Comparison of ENCODE assay signal across 8 cellular contexts in genomic region chr3:9749663-9750555, GRCh38. TPM values are rescaled to one million over a fixed set of nuclear protein-coding genes. Genes with fewer than 3 reads are reported as not detected.
DNase-seq lines count a peak whose midpoint lies in the region; ATAC-seq and TF ChIP-seq lines count a peak whose summit lies in the region.

Gene OGG1 (plus strand): TSS chr3:9749952. CDS start chr3:9750287, 335 bp downstream.

- peaks cover 5% of the 10 kb centered on the region for H3K36me3 Mint-ChIP-seq in activated naive CD4-positive, alpha-beta T cell treated with anti-CD3 and anti-CD28 coated beads, Interleukin-2, amount 50 U/mL, for 24 hours

- peak within 1 kb of the TSS; percentile 90 for H3K27ac Mint-ChIP-seq in activated naive CD4-positive, alpha-beta T cell treated with anti-CD3 and anti-CD28 coated beads, Interleukin-2, amount 50 U/mL, for 24 hours

- no peaks in the 10 kb centered on the region for H3K9me3 Mint-ChIP-seq in activated naive CD4-positive, alpha-beta T cell treated with anti-CD3 and anti-CD28 coated beads, Interleukin-2, amount 50 U/mL, for 24 hours

- peak within 1 kb of the TSS; percentile 86 for H3K4me3 ChIP-seq in GM06990 (replicated peaks; ENCODE audit: low read depth, low read length)
- H3K4me3 ChIP-seq in testis: peak within 1 kb of the TSS; percentile 68 to 71

- H3K27me3 ChIP-seq in GM06990 (replicated peaks; ENCODE audit: control insufficient read depth, insufficient read depth, low read length) (no peaks in the 10 kb centered on the region), testis (no peaks in the 10 kb centered on the region)

- peak within 1 kb of the TSS; percentile 79 to 90 for H3K27ac ChIP-seq in testis

- H3K4me1 Mint-ChIP-seq in activated naive CD4-positive, alpha-beta T cell treated with anti-CD3 and anti-CD28 coated beads, Interleukin-2, amount 50 U/mL, for 24 hours: peaks cover 47% of the 10 kb centered on the region

- 0% methylated on average over 46 to 56 of the region's 58 CpGs for WGBS in testis, 2 donors

- H3K4me3 Mint-ChIP-seq in activated naive CD4-positive, alpha-beta T cell treated with anti-CD3 and anti-CD28 coated beads, Interleukin-2, amount 50 U/mL, for 24 hours: peak within 1 kb of the TSS; percentile 95

- peaks cover 25% of the 10 kb centered on the region for H3K36me3 ChIP-seq in GM06990 (ENCODE audit: control insufficient read depth, insufficient read depth, low read length)
- H3K36me3 ChIP-seq in testis (ENCODE audit: low read depth, missing control alignments): no peaks in the 10 kb centered on the region

- H3K4me1 ChIP-seq in testis: peaks cover 23% of the 10 kb centered on the region

- H3K9me3 ChIP-seq in testis: no peaks in the 10 kb centered on the region

- ATAC-seq in HG02588 (IDR thresholded peaks at IDR 0.05; ENCODE audit: unreplicated experiment) (peak; percentile 89), SK-N-SH treated with all-trans-retinoic acid at 6 μM for 48 hours (peak; percentile 94), omental fat pad (ENCODE audit: low FRiP score) (peak; percentile 99)

- TF ChIP-seq CTCF in GM06990 (IDR thresholded peaks at IDR 0.05; ENCODE audit: insufficient read depth, low read length, poor library complexity, severe bottlenecking) (no peak), omental fat pad (IDR thresholded peaks at IDR 0.05) (no peak), testis (IDR thresholded peaks at IDR 0.05) (peak in 2 of 3 experiments; percentile 5 to 24)

- peak; percentile 93 for DNase-seq in GM06990 (ENCODE audit: extremely low read depth, insufficient read length)
- peak; percentile 93 for DNase-seq in NCI-H1092 (lab: John Stamatoyannopoulos, UW)
- peak; percentile 88 for DNase-seq in glomerular endothelial cell (ENCODE audit: extremely low read depth, low read depth, low spot score)
- DNase-seq in omental fat pad (ENCODE audit: low spot score): peak; percentile 92
- DNase-seq in testis: peak; percentile 99

- TF ChIP-seq POLR2A in testis (IDR thresholded peaks at IDR 0.05): no peak

- intact Hi-C loops in testis (cut with DNase I; ENCODE audit: low total_unique reads): no loop called here

- no peaks in the 10 kb centered on the region for H3K27me3 Mint-ChIP-seq in activated naive CD4-positive, alpha-beta T cell treated with anti-CD3 and anti-CD28 coated beads, Interleukin-2, amount 50 U/mL, for 24 hours

TF ChIP-seq in SK-N-SH treated with all-trans-retinoic acid at 6 μM for 48 hours, 23 proteins besides CTCF, POLR2A, EP300 and RAD21:
- TF ChIP-seq CREB5 (CRISPR knock-in tag; IDR thresholded peaks at IDR 0.05; ENCODE audit: low read depth) (no peak), TSHZ2 (CRISPR knock-in tag; IDR thresholded peaks at IDR 0.05) (0 out of 2 replicates have a peak, but pooled peaks have one; percentile 59), ZFP3 (CRISPR knock-in tag; IDR thresholded peaks at IDR 0.05) (peak; percentile 83), TCF4 (CRISPR knock-in tag; IDR thresholded peaks at IDR 0.05; ENCODE audit: borderline replicate concordance) (peak; percentile 75)

RNA-seq across cellular contexts. Expression of gene OGG1, which starts in this region (rescaled TPM):
- total RNA-seq in glomerular endothelial cell (16.7 and 17.5 TPM in 2 replicates), omental fat pad (10 to 100 TPM; 15.6 to 27.1 (median 19.5) TPM), testis (10 to 100 TPM; 30.3 to 36.4 TPM)
- 18.8 TPM for polyA plus RNA-seq in testis (ENCODE audit: insufficient read depth, low read depth, low replicate concordance)

Comparison
In these comparisons a context has a peak if more than half of its experiments do, and no peak if none do; other contexts are left out.
1. Peak in every context shown above with its lines: DNase-seq, ATAC-seq, H3K4me3 ChIP-seq and H3K27ac ChIP-seq.
2. CTCF ChIP-seq: peak in testis (2 of 3); none in GM06990 (single experiment) and omental fat pad (0 of 3).